11 cellular contexts compared by ENCODE assay signal in genomic region chr2:113211226-113212105, GRCh38. TPM values are rescaled to one million over a fixed set of nuclear protein-coding genes. Genes with fewer than 3 reads are reported as not detected.
A peak's percentile ranks its signal among the peaks of the same experiment; 100 is the strongest.
DNase-seq lines count a peak whose midpoint lies in the region; ATAC-seq and TF ChIP-seq lines count a peak whose summit lies in the region.
"Had no signal": no experiment of that assay in that cellular context is flagged by ENCODE, and none has a peak within 500 bp of the region (broad histone marks: within the 10 kb centered on the region; RNA-seq: fewer than 3 reads in every experiment).

No MANE protein-coding gene starts in this region.

- no peaks in the 10 kb centered on the region for H3K27me3 ChIP-seq in CD4-positive, alpha-beta T cell (ENCODE audit: control insufficient read depth, insufficient read depth, low read length)

- TF ChIP-seq CTCF in 22Rv1 (IDR thresholded peaks at IDR 0.05) (no peak), endothelial cell (IDR thresholded peaks at IDR 0.05; ENCODE audit: unreplicated experiment) (no peak), mesothelial cell of epicardium (IDR thresholded peaks at IDR 0.05; ENCODE audit: unreplicated experiment) (no peak)
- TF ChIP-seq CTCF in CD4-positive, alpha-beta T cell (IDR thresholded peaks at IDR 0.05): no peak

- intact Hi-C loops in CD4-positive, alpha-beta T cell (cut with DNase I, micrococcal nuclease): no loop called here

- DNase-seq in LHCN-M2 (ENCODE audit: low read depth) (peak; percentile 71), endothelial cell (ENCODE audit: low spot score) (no peak), mesothelial cell of epicardium (ENCODE audit: low spot score in 2 of 2, unreplicated experiment in 2 of 2) (no peak), iPS-NIHi7 (ENCODE audit: extremely low spot score) (no peak)
- DNase-seq in CD4-positive, alpha-beta T cell: no peak
- DNase-seq: activated gamma-delta T cell, glutamatergic neuron, T-helper 9 cell had no signal

- no peaks in the 10 kb centered on the region for H3K36me3 Mint-ChIP-seq in endothelial cell (ENCODE audit: low read depth, unreplicated experiment)
- H3K36me3 Mint-ChIP-seq in mesothelial cell of epicardium: no peaks in the 10 kb centered on the region
- no peaks in the 10 kb centered on the region for H3K36me3 Mint-ChIP-seq in CD4-positive, alpha-beta T cell (ENCODE audit: low read depth)
- H3K36me3 Mint-ChIP-seq in stimulated activated memory B cell treated with anti-CD40 and anti-IgM and Interleukin-4, amounts not matched to agents 10 μg/mL and 1 μg/mL and 100 μg/mL, for 72 hours: no peaks in the 10 kb centered on the region

- H3K9me3 Mint-ChIP-seq in endothelial cell (ENCODE audit: unreplicated experiment): no peaks in the 10 kb centered on the region
- no peaks in the 10 kb centered on the region for H3K9me3 Mint-ChIP-seq in mesothelial cell of epicardium
- H3K9me3 Mint-ChIP-seq in CD4-positive, alpha-beta T cell: no peaks in the 10 kb centered on the region
- no peaks in the 10 kb centered on the region for H3K9me3 Mint-ChIP-seq in stimulated activated memory B cell treated with anti-CD40 and anti-IgM and Interleukin-4, amounts not matched to agents 10 μg/mL and 1 μg/mL and 100 μg/mL, for 72 hours

- peaks cover 14% of the 10 kb centered on the region for H3K4me1 Mint-ChIP-seq in endothelial cell (ENCODE audit: unreplicated experiment)
- H3K4me1 Mint-ChIP-seq in mesothelial cell of epicardium: peaks cover 37% of the 10 kb centered on the region
- peaks cover 14% of the 10 kb centered on the region for H3K4me1 Mint-ChIP-seq in CD4-positive, alpha-beta T cell (ENCODE audit: low read depth)
- no peaks in the 10 kb centered on the region for H3K4me1 Mint-ChIP-seq in stimulated activated memory B cell treated with anti-CD40 and anti-IgM and Interleukin-4, amounts not matched to agents 10 μg/mL and 1 μg/mL and 100 μg/mL, for 72 hours

- POLR2A ChIA-PET in CD4-positive, alpha-beta T cell (lab: Charles Lee): no interaction called here

- no peak for ATAC-seq in CD4-positive, alpha-beta T cell (ENCODE audit: poor library complexity)
- ATAC-seq in HG02623 (IDR thresholded peaks at IDR 0.05; ENCODE audit: unreplicated experiment): no peak
- ATAC-seq in stimulated activated memory B cell treated with anti-CD40 and anti-IgM and Interleukin-4, amounts not matched to agents 10 μg/mL and 1 μg/mL and 100 μg/mL, for 72 hours: no peak

- H3K27ac ChIP-seq in 22Rv1: peak overlapping the region; percentile 37
- no peak overlapping the region for H3K27ac ChIP-seq in CD4-positive, alpha-beta T cell (ENCODE audit: low read depth, low read length)

- H3K27me3 Mint-ChIP-seq in endothelial cell (ENCODE audit: unreplicated experiment) (peaks cover 10% of the 10 kb centered on the region), mesothelial cell of epicardium (ENCODE audit: low read depth) (no peaks in the 10 kb centered on the region)
- H3K27me3 Mint-ChIP-seq in CD4-positive, alpha-beta T cell: no peaks in the 10 kb centered on the region
- H3K27me3 Mint-ChIP-seq in stimulated activated memory B cell treated with anti-CD40 and anti-IgM and Interleukin-4, amounts not matched to agents 10 μg/mL and 1 μg/mL and 100 μg/mL, for 72 hours: peaks cover 21% of the 10 kb centered on the region

- H3K27ac Mint-ChIP-seq in endothelial cell (ENCODE audit: unreplicated experiment) (peak overlapping the region; percentile 84), mesothelial cell of epicardium (peak overlapping the region; percentile 82)
- H3K27ac Mint-ChIP-seq in CD4-positive, alpha-beta T cell: no peak overlapping the region
- no peak overlapping the region for H3K27ac Mint-ChIP-seq in stimulated activated memory B cell treated with anti-CD40 and anti-IgM and Interleukin-4, amounts not matched to agents 10 μg/mL and 1 μg/mL and 100 μg/mL, for 72 hours

- H3K9me3 ChIP-seq in CD4-positive, alpha-beta T cell (ENCODE audit: control insufficient read depth, low read length): no peaks in the 10 kb centered on the region

- CTCF ChIA-PET in CD4-positive, alpha-beta T cell (lab: Charles Lee): no interaction called here

- no peak overlapping the region for H3K4me3 Mint-ChIP-seq in endothelial cell (ENCODE audit: unreplicated experiment)
- H3K4me3 Mint-ChIP-seq in mesothelial cell of epicardium: no peak overlapping the region
- no peak overlapping the region for H3K4me3 Mint-ChIP-seq in CD4-positive, alpha-beta T cell
- H3K4me3 Mint-ChIP-seq in stimulated activated memory B cell treated with anti-CD40 and anti-IgM and Interleukin-4, amounts not matched to agents 10 μg/mL and 1 μg/mL and 100 μg/mL, for 72 hours: no peak overlapping the region

RNA-seq across cellular contexts. Expression of gene PSD4, which starts 37.7 kb away (rescaled TPM):
- 1.0 and 1.5 TPM in 2 replicates for total RNA-seq in LHCN-M2 (2014; rRNA removed)
- 0.58 TPM for polyA plus RNA-seq in LHCN-M2 (2012)
- total RNA-seq in endothelial cell (ENCODE audit: unreplicated experiment): 1.9 TPM
- total RNA-seq in mesothelial cell of epicardium: 16.6 to 21.4 TPM (median 20.1 TPM) in 3 replicates
- 100 to 1,000 TPM in 1 of 2 experiments, 10 to 100 TPM in 1; 96.5 to 101 TPM for total RNA-seq in CD4-positive, alpha-beta T cell

Comparison
In these comparisons a context has a peak if more than half of its experiments do, and no peak if none do; other contexts are left out.
1. H3K27ac Mint-ChIP-seq: peak in endothelial cell (single experiment) and mesothelial cell of epicardium (single experiment); none in CD4-positive, alpha-beta T cell (single experiment) and stimulated activated memory B cell treated with anti-CD40 and anti-IgM and Interleukin-4, amounts not matched to agents 10 μg/mL and 1 μg/mL and 100 μg/mL, for 72 hours (single experiment).